In the genomic region with DNA sequence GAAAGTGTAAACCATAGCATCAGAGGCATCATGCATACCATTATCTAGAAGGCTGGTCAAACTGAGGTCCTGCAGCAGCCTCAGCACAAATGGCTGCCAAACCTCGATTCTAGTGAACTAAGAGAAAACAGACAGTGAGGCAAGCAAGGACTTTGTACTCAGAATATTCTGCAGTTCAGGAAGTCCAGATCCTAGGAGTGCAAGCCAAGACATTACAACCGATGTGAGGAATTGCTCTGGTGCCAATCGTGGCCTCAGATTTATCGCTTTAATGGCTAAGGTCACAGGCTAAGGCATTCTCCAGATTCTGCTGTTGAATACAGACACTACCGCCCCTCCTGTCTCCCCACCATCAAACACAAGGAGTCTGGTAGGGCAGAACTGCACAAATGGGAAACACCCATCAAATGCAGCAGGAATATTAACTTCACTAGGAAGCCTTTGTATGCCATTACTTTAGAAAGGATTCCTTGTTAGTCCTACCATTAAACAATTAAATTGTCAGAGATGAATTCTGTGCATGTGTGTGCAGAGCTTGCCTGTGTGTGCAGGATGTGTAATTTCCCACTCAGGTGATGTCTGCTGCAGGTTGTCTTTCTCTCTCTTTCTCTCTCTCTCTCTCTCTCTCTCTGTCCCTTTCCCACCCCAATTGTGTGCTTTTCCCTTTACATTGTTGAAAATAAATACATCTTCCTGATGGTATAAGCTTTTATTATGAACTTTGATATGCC, we compare ENCODE assay signal across 22 cellular contexts. TPM values are rescaled to one million over a fixed set of nuclear protein-coding genes. Genes with fewer than 3 reads are reported as not detected.
DNase-seq lines count a peak whose midpoint lies in the region; ATAC-seq and TF ChIP-seq lines count a peak whose summit lies in the region.
"Had no signal": no experiment of that assay in that cellular context is flagged by ENCODE, and none has a peak within 500 bp of the region (broad histone marks: within the 10 kb centered on the region; RNA-seq: fewer than 3 reads in every experiment).

No MANE protein-coding gene starts in this region.

- no peaks in the 10 kb centered on the region for H3K9me3 ChIP-seq in ascending aorta
- H3K9me3 ChIP-seq: Caco-2, psoas muscle had no signal

- intact Hi-C loops in ascending aorta (cut with DNase I): no loop called here

- no peak overlapping the region for H3K4me3 ChIP-seq in ascending aorta
- H3K4me3 ChIP-seq: psoas muscle, SK-N-MC had no signal

- no peaks in the 10 kb centered on the region for H3K36me3 ChIP-seq in ascending aorta

- TF ChIP-seq CTCF in ascending aorta (IDR thresholded peaks at IDR 0.05): no peak

- peaks cover 0 to 2% of the 10 kb centered on the region in 2 donors for H3K4me1 ChIP-seq in ascending aorta
- H3K4me1 ChIP-seq: Caco-2, psoas muscle had no signal

- DNase-seq in DMS114 treated with DMSO at 0.1 percent for 48 hours (lab: John Stamatoyannopoulos, UW; ENCODE audit: unreplicated experiment) (peak; percentile 20), ascending aorta (ENCODE audit: low spot score in 2 of 2) (no peak), left kidney (ENCODE audit: low read depth, low spot score) (peak; percentile 50), renal cortical epithelial cell (ENCODE audit: low read depth) (peak; percentile 73), iPS-NIHi11 (ENCODE audit: low spot score) (no peak), KG1 (lab: John Stamatoyannopoulos, UW) (no peak), amniotic stem cell (lab: John Stamatoyannopoulos, UW) (no peak)
- DNase-seq: activated CD4-positive, alpha-beta T cell treated with anti-CD3 and anti-CD28 coated beads for 1 hour; activated CD8-positive, alpha-beta memory T cell treated with anti-CD3 and anti-CD28 coated beads, Interleukin-2, amount 10 ng/mL, durations not matched to agents 7 days and 5 days; amygdala; Caco-2; foreskin keratinocyte; IMR-90; naive thymus-derived CD4-positive, alpha-beta T cell; NCI-H2029; NCI-H526; psoas muscle; stimulated activated CD4-positive, alpha-beta T cell treated with anti-CD3 and anti-CD28 coated beads, Interleukin-15, amount 100 ng/mL, for 24 hours; stimulated activated naive CD4-positive, alpha-beta T cell treated with Interleukin-2 at 50 U/mL for 16 hours; T1000 had no signal

- ATAC-seq in GM21529 (IDR thresholded peaks at IDR 0.05; ENCODE audit: unreplicated experiment): no peak
- ATAC-seq: activated CD8-positive, alpha-beta memory T cell treated with anti-CD3 and anti-CD28 coated beads, Interleukin-2, amount 10 ng/mL, durations not matched to agents 7 days and 5 days; naive thymus-derived CD4-positive, alpha-beta T cell; psoas muscle had no signal

- H3K27ac ChIP-seq in ascending aorta: peak overlapping the region; percentile 67 to 71
- H3K27ac ChIP-seq: foreskin keratinocyte, psoas muscle, SK-N-MC had no signal

- no peaks in the 10 kb centered on the region for H3K27me3 ChIP-seq in ascending aorta
- H3K27me3 ChIP-seq: foreskin keratinocyte had no signal

RNA-seq across cellular contexts. Expression of gene SERTAD4, which starts 9.3 kb away (rescaled TPM):
- total RNA-seq in ascending aorta: 4.0 TPM
- total RNA-seq in renal cortical epithelial cell: 3.0 and 4.0 TPM in 2 replicates
- total RNA-seq: activated CD8-positive, alpha-beta memory T cell treated with anti-CD3 and anti-CD28 coated beads, Interleukin-2, amount 10 ng/mL, durations not matched to agents 7 days and 5 days; naive thymus-derived CD4-positive, alpha-beta T cell had no signal

Comparison
In these comparisons a context has a peak if more than half of its experiments do, and no peak if none do; other contexts are left out.
1. DNase-seq: peak in DMS114 treated with DMSO at 0.1 percent for 48 hours (single experiment), left kidney (single experiment) and renal cortical epithelial cell (single experiment); none in ascending aorta (0 of 2), iPS-NIHi11 (single experiment), KG1 (single experiment) and amniotic stem cell (single experiment).